ENCODE assay signal across 1 cellular context in genomic region chr13:102679449-102680132, GRCh38.
TF ChIP-seq lines count a peak whose summit lies in the region.

No MANE protein-coding gene starts in this region.

TF ChIP-seq in SK-N-SH treated with all-trans-retinoic acid at 6 μM for 48 hours, 23 proteins besides CTCF, POLR2A, EP300 and RAD21:
- TF ChIP-seq ZNF70 (CRISPR knock-in tag; IDR thresholded peaks at IDR 0.05) (no peak), ZFP3 (CRISPR knock-in tag; IDR thresholded peaks at IDR 0.05) (no peak), PPARA (CRISPR knock-in tag; IDR thresholded peaks at IDR 0.05; ENCODE audit: borderline replicate concordance) (no peak), CSDC2 (CRISPR knock-in tag; IDR thresholded peaks at IDR 0.05) (no peak), TSHZ2 (CRISPR knock-in tag; IDR thresholded peaks at IDR 0.05) (no peak), ISL1 (CRISPR knock-in tag; IDR thresholded peaks at IDR 0.05) (no peak), GLIS3 (CRISPR knock-in tag; IDR thresholded peaks at IDR 0.05) (no peak), CREB5 (CRISPR knock-in tag; IDR thresholded peaks at IDR 0.05; ENCODE audit: low read depth) (no peak), ESRRG (CRISPR knock-in tag; IDR thresholded peaks at IDR 0.05) (no peak), BACH2 (CRISPR knock-in tag; IDR thresholded peaks at IDR 0.05; ENCODE audit: borderline replicate concordance) (no peak), PATZ1 (CRISPR knock-in tag; IDR thresholded peaks at IDR 0.05; ENCODE audit: borderline replicate concordance) (no peak), ZNF8 (CRISPR knock-in tag; IDR thresholded peaks at IDR 0.05) (no peak), ZNF565 (CRISPR knock-in tag; conservative IDR thresholded peaks at IDR 0.05; ENCODE audit: low read depth) (no peak), RARB (CRISPR knock-in tag; IDR thresholded peaks at IDR 0.05) (no peak)
- TF ChIP-seq, protein P1, sequence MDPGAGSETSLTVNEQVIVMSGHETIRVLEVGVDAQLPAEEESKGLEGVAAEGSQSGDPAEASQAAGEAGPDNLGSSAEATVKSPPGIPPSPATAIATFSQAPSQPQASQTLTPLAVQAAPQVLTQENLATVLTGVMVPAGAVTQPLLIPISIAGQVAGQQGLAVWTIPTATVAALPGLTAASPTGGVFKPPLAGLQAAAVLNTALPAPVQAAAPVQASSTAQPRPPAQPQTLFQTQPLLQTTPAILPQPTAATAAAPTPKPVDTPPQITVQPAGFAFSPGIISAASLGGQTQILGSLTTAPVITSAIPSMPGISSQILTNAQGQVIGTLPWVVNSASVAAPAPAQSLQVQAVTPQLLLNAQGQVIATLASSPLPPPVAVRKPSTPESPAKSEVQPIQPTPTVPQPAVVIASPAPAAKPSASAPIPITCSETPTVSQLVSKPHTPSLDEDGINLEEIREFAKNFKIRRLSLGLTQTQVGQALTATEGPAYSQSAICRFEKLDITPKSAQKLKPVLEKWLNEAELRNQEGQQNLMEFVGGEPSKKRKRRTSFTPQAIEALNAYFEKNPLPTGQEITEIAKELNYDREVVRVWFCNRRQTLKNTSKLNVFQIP (CRISPR knock-in tag; IDR thresholded peaks at IDR 0.05; ENCODE audit: borderline replicate concordance, low read depth), result no peak
TF ChIP-seq in SK-N-SH treated with all-trans-retinoic acid at 6 μM for 48 hours: peak in this region for 0.
